In the genomic region with DNA sequence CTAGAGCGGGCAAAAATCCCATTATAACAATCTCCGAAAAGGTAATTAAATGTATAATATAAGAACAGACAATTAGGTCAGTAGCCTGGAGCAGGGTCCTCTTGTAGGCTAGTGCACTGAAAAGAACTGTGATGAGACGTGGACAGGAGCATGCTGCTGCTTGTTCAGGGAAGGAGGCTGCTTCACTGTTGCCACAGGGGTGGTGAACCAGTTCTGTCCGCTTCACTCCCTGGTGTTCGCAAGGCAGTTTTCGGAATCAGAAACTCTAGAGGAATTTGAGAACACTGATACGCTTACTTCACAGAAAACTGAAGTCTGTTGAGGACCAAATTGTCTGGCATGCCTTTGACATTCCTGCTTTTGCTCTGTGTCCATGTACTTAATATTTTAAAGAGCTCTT, we compare ENCODE assay signal across 17 cellular contexts.
"Had no signal": no experiment of that assay in that cellular context is flagged by ENCODE, and none has a peak within 500 bp of the region (broad histone marks: within the 10 kb centered on the region; RNA-seq: fewer than 3 reads in every experiment).

No MANE protein-coding gene starts in this region.

- DNase-seq: activated CD4-positive, alpha-beta T cell treated with anti-CD3 and anti-CD28 coated beads, Interleukin-2, amount 50 U/mL, for 48 hours; activated naive CD4-positive, alpha-beta T cell treated with Interleukin-2 at 50 U/mL for 16 hours; anterior cingulate cortex; brain microvascular endothelial cell; dermis blood vessel endothelial cell; effector memory CD8-positive, alpha-beta T cell; naive thymus-derived CD8-positive, alpha-beta T cell; posterior cingulate gyrus; stimulated activated CD4-positive, alpha-beta T cell treated with anti-CD3 and anti-CD28 coated beads, Interleukin-15, amount 100 ng/mL, for 24 hours; stimulated activated CD4-positive, alpha-beta T cell treated with anti-CD3 and anti-CD28 coated beads, Interleukin-4, amount 100 ng/mL, for 24 hours; stimulated activated naive CD4-positive, alpha-beta T cell; T-cell; T-helper 9 cell; tibial artery had no signal

- H3K36me3 Mint-ChIP-seq: naive thymus-derived CD8-positive, alpha-beta T cell had no signal

- H3K4me3 Mint-ChIP-seq: activated T-helper 17 cell treated with anti-CD3 and anti-CD28 coated beads, Interleukin-2, amount 50 U/mL, for 72 hours; effector memory CD8-positive, alpha-beta T cell; naive thymus-derived CD8-positive, alpha-beta T cell; T-cell had no signal

- H3K4me3 ChIP-seq: tibial artery had no signal

- H3K36me3 ChIP-seq: brain microvascular endothelial cell, tibial artery had no signal

- H3K27me3 ChIP-seq: brain microvascular endothelial cell, tibial artery had no signal

- ATAC-seq: activated T-helper 17 cell treated with anti-CD3 and anti-CD28 coated beads, Interleukin-2, amount 50 U/mL, for 72 hours; effector memory CD8-positive, alpha-beta T cell; left lobe of liver; naive thymus-derived CD8-positive, alpha-beta T cell; T-cell had no signal

- H3K9me3 Mint-ChIP-seq: activated T-helper 17 cell treated with anti-CD3 and anti-CD28 coated beads, Interleukin-2, amount 50 U/mL, for 72 hours; effector memory CD8-positive, alpha-beta T cell; naive thymus-derived CD8-positive, alpha-beta T cell; T-cell had no signal

- H3K27ac Mint-ChIP-seq: activated T-helper 17 cell treated with anti-CD3 and anti-CD28 coated beads, Interleukin-2, amount 50 U/mL, for 72 hours; naive thymus-derived CD8-positive, alpha-beta T cell; T-cell had no signal

- H3K9me3 ChIP-seq: tibial artery had no signal

- H3K27me3 Mint-ChIP-seq: activated T-helper 17 cell treated with anti-CD3 and anti-CD28 coated beads, Interleukin-2, amount 50 U/mL, for 72 hours; effector memory CD8-positive, alpha-beta T cell; naive thymus-derived CD8-positive, alpha-beta T cell; T-cell had no signal

- H3K27ac ChIP-seq: brain microvascular endothelial cell, tibial artery, VCaP had no signal
